Comparison of ENCODE assay signal across 17 cellular contexts in the genomic region with DNA sequence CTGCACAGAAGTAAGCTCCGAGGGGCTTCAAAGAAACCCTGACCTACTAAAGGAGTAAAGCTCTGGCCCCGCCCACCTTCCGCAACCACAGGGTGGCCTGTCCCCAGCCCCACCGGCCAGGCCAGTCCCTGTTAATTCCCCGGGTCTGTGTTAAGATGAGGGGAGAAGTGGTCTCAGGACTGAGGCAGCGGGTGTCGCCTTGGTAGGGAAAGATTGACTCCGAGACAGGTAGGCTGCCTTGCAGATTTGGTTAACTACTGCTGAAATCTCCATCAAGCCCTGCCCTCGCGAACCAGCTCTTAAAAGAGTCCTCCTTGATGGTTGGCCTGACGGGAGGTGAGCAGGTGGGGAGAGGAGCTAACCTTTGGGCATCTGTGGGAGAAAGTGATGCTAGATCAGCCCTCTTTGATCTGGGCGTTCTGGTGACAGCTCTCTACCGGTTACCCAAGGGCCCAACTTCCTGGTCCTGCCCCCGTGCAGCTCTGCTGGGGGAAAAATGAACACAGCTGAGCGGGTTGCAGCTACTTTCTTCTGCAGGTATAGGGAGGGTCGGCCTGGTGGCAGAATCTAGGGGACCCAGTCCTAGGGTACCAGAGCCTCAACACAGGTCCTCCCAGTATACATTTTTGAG. TPM values are rescaled to one million over a fixed set of nuclear protein-coding genes. Genes with fewer than 3 reads are reported as not detected.
DNase-seq lines count a peak whose midpoint lies in the region; ATAC-seq and TF ChIP-seq lines count a peak whose summit lies in the region.
"Had no signal": no experiment of that assay in that cellular context is flagged by ENCODE, and none has a peak within 500 bp of the region (broad histone marks: within the 10 kb centered on the region; RNA-seq: fewer than 3 reads in every experiment).

No MANE protein-coding gene starts in this region.

- H3K9me3 Mint-ChIP-seq in progenitor cell of endocrine pancreas (ENCODE audit: low read depth): no peaks in the 10 kb centered on the region
- H3K9me3 Mint-ChIP-seq in mesothelial cell of epicardium: no peaks in the 10 kb centered on the region
- H3K9me3 Mint-ChIP-seq: activated CD4-positive, alpha-beta T cell treated with anti-CD3 and anti-CD28 coated beads, Interleukin-2, amount 10 ng/mL, durations not matched to agents 24 days and 14 days; activated naive CD8-positive, alpha-beta T cell treated with anti-CD3 and anti-CD28 coated beads for 36 hours had no signal

- TF ChIP-seq CTCF in progenitor cell of endocrine pancreas (IDR thresholded peaks at IDR 0.05; ENCODE audit: unreplicated experiment): no peak
- no peak for TF ChIP-seq CTCF in mesothelial cell of epicardium (IDR thresholded peaks at IDR 0.05; ENCODE audit: unreplicated experiment)

- H3K27ac ChIP-seq in HUES48 (ENCODE audit: low read depth, low read length): no peak overlapping the region
- H3K27ac ChIP-seq in iPS-18a (ENCODE audit: low read length): no peak overlapping the region
- H3K27ac ChIP-seq: gastrocnemius medialis had no signal

- H3K27ac Mint-ChIP-seq in progenitor cell of endocrine pancreas (no peak overlapping the region), mesothelial cell of epicardium (no peak overlapping the region)
- H3K27ac Mint-ChIP-seq: activated CD4-positive, alpha-beta T cell treated with anti-CD3 and anti-CD28 coated beads, Interleukin-2, amount 10 ng/mL, durations not matched to agents 24 days and 14 days; activated naive CD8-positive, alpha-beta T cell treated with anti-CD3 and anti-CD28 coated beads for 36 hours had no signal

- peak overlapping the region; percentile 89 for H3K4me3 ChIP-seq in HUES48 (ENCODE audit: low read depth, low read length)
- H3K4me3 ChIP-seq in adipocyte (ENCODE audit: low read length): peak overlapping the region; percentile 77
- H3K4me3 ChIP-seq in iPS-18a (ENCODE audit: low read length): peak overlapping the region; percentile 93
- H3K4me3 ChIP-seq: gastrocnemius medialis had no signal

- no peak for ATAC-seq in HG02970 (IDR thresholded peaks at IDR 0.05; ENCODE audit: low FRiP score, unreplicated experiment)
- ATAC-seq: gastrocnemius medialis had no signal

- peaks cover 14% of the 10 kb centered on the region for H3K27me3 ChIP-seq in HUES48 (ENCODE audit: control insufficient read depth, insufficient read depth, low read length)
- peaks cover 27% of the 10 kb centered on the region for H3K27me3 ChIP-seq in adipocyte (replicated peaks; ENCODE audit: control insufficient read depth, insufficient read depth, low read length)
- H3K27me3 ChIP-seq in iPS-18a (ENCODE audit: control insufficient read depth, insufficient read depth, low read length): peaks cover 19% of the 10 kb centered on the region

- DNase-seq in adipocyte (ENCODE audit: low read depth): no peak
- DNase-seq in progenitor cell of endocrine pancreas (ENCODE audit: low spot score, unreplicated experiment): no peak
- no peak for DNase-seq in NCI-H524 treated with DMSO at 0.1 percent for 48 hours (lab: John Stamatoyannopoulos, UW)
- DNase-seq in mesothelial cell of epicardium (ENCODE audit: low spot score in 2 of 2, unreplicated experiment in 2 of 2): no peak
- DNase-seq: activated CD4-positive, alpha-beta T cell treated with anti-CD3 and anti-CD28 coated beads, Interleukin-2, amount 10 ng/mL, durations not matched to agents 24 days and 14 days; activated naive CD8-positive, alpha-beta T cell treated with anti-CD3 and anti-CD28 coated beads for 36 hours; C1 segment of cervical spinal cord; cerebellar nuclear complex; DMS79; gastrocnemius medialis; NCI-H1436; NCI-H226; stimulated activated CD4-positive, alpha-beta T cell treated with anti-CD3 and anti-CD28 coated beads, Interleukin-2, amount 100 ng/mL, for 24 hours had no signal

- H3K4me1 ChIP-seq in HUES48 (ENCODE audit: control insufficient read depth, insufficient read depth, low read length): peaks cover 36% of the 10 kb centered on the region
- no peaks in the 10 kb centered on the region for H3K4me1 ChIP-seq in adipocyte (ENCODE audit: control insufficient read depth, insufficient read depth, low read length)
- H3K4me1 ChIP-seq in iPS-18a (ENCODE audit: control insufficient read depth, low read depth, low read length): peaks cover 13% of the 10 kb centered on the region
- H3K4me1 ChIP-seq: gastrocnemius medialis had no signal

- H3K27me3 Mint-ChIP-seq in progenitor cell of endocrine pancreas: peaks cover 60% of the 10 kb centered on the region
- peaks cover 90% of the 10 kb centered on the region for H3K27me3 Mint-ChIP-seq in mesothelial cell of epicardium (ENCODE audit: low read depth)

- H3K4me1 Mint-ChIP-seq in progenitor cell of endocrine pancreas (ENCODE audit: low read depth) (peaks cover 19% of the 10 kb centered on the region), mesothelial cell of epicardium (peaks cover 2% of the 10 kb centered on the region)

- H3K9me3 ChIP-seq in HUES48 (ENCODE audit: control insufficient read depth, insufficient read depth, low read length) (no peaks in the 10 kb centered on the region), adipocyte (ENCODE audit: control insufficient read depth, low read length) (no peaks in the 10 kb centered on the region), iPS-18a (ENCODE audit: control insufficient read depth, low read depth, low read length) (no peaks in the 10 kb centered on the region)
- H3K9me3 ChIP-seq: gastrocnemius medialis had no signal

- H3K9ac ChIP-seq in HUES48 (ENCODE audit: low read depth, low read length) (0 out of 2 replicates have a peak overlapping the region, but pooled peaks have one; percentile 5), adipocyte (ENCODE audit: low read length) (peak overlapping the region; percentile 70), iPS-18a (ENCODE audit: low read length) (peak overlapping the region; percentile 76)

- peaks cover 17% of the 10 kb centered on the region for H3K36me3 ChIP-seq in HUES48 (ENCODE audit: control insufficient read depth, insufficient read depth, low read length)
- H3K36me3 ChIP-seq in adipocyte (ENCODE audit: control insufficient read depth, insufficient read depth, low read length, severe bottlenecking): no peaks in the 10 kb centered on the region
- H3K36me3 ChIP-seq in iPS-18a (ENCODE audit: control insufficient read depth, low read depth, low read length): peaks cover 11% of the 10 kb centered on the region
- H3K36me3 ChIP-seq: gastrocnemius medialis had no signal

- no peaks in the 10 kb centered on the region for H3K36me3 Mint-ChIP-seq in progenitor cell of endocrine pancreas (ENCODE audit: insufficient read depth)
- no peaks in the 10 kb centered on the region for H3K36me3 Mint-ChIP-seq in mesothelial cell of epicardium
- H3K36me3 Mint-ChIP-seq: activated naive CD8-positive, alpha-beta T cell treated with anti-CD3 and anti-CD28 coated beads for 36 hours had no signal

- H3K4me3 Mint-ChIP-seq in progenitor cell of endocrine pancreas (ENCODE audit: low read depth) (peak overlapping the region; percentile 72), mesothelial cell of epicardium (no peak overlapping the region)
- H3K4me3 Mint-ChIP-seq: activated CD4-positive, alpha-beta T cell treated with anti-CD3 and anti-CD28 coated beads, Interleukin-2, amount 10 ng/mL, durations not matched to agents 24 days and 14 days; activated naive CD8-positive, alpha-beta T cell treated with anti-CD3 and anti-CD28 coated beads for 36 hours had no signal

RNA-seq across cellular contexts. Expression of a gene that starts 2.8 kb away (rescaled TPM):
- total RNA-seq in progenitor cell of endocrine pancreas (3.0 and 3.7 TPM in 2 replicates), mesothelial cell of epicardium (0.04 TPM in 1 of 3 replicates, not detected in the others)
- total RNA-seq: activated CD4-positive, alpha-beta T cell treated with anti-CD3 and anti-CD28 coated beads, Interleukin-2, amount 10 ng/mL, durations not matched to agents 24 days and 14 days; activated naive CD8-positive, alpha-beta T cell treated with anti-CD3 and anti-CD28 coated beads for 36 hours; gastrocnemius medialis; pulmonary artery endothelial cell had no signal

Comparison
In these comparisons a context has a peak if more than half of its experiments do, and no peak if none do; other contexts are left out.
1. H3K9ac ChIP-seq: peak in every context shown above with its lines; median percentile 76 in iPS-18a; 70 in adipocyte; 5 in HUES48.